In the genomic region with DNA sequence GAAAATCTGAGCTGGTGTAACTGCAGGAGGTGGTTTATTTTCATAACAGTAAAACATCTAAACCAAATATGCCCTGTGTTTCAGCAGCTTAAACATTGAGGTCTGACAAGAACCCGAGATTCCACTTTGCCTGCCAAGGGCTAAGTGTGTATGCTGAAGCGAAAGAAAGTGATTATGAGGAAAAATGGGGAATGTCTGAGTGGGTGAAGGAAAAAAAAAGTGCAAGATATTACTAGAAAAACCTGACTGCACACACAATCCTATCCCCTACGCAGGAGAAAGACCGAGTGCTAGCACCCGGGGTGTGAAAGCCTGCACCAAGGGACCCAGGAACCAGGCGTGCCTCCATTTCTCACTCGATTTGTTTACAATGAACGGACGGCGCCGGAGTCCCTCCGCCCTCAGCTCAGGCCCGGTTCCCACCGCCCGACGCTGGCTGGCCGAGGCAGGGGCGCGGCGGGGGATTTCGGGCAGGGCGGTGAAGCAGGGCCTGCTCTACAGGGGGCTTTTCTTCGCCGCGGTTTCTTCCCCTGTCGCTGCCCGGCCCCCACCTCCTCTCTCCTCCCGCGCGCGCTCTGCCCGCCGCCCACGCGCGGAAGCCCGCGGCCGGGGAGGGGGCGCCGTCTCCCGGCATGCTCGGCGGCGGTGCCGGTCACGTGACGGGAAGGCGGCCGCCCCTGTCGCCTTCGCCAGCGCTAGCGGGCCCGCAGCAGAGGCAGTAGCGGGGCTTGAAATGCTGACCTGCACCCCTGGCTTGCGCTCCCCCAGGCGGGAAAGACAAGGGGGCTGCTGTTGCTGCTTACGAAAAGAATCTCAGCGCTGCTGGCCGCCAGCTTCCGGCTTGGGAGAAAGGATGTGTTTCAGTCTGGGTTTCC, we compare ENCODE assay signal across 8 cellular contexts. TPM values are rescaled to one million over a fixed set of nuclear protein-coding genes. Genes with fewer than 3 reads are reported as not detected.
DNase-seq lines count a peak whose midpoint lies in the region; ATAC-seq and FAIRE-seq lines count a peak whose summit lies in the region.

No MANE protein-coding gene starts in this region.

- H3K36me3 ChIP-seq in rectal smooth muscle tissue (ENCODE audit: control insufficient read depth, insufficient read depth, low read length), result no peaks in the 10 kb centered on the region

- no peaks in the 10 kb centered on the region for H3K27me3 Mint-ChIP-seq in T-helper 17 cell

- H3K36me3 Mint-ChIP-seq in T-helper 17 cell (ENCODE audit: low read depth), result no peaks in the 10 kb centered on the region

- peak; percentile 78 for DNase-seq in ELF-1 (ENCODE audit: low read depth, low spot score)
- DNase-seq in LHCN-M2 (ENCODE audit: low read depth), result peak; percentile 47
- DNase-seq in T-helper 17 cell, result peak; percentile 76 to 81 (median 80)
- peak; percentile 74 for DNase-seq in hepatic stellate cell (ENCODE audit: low spot score)
- no peak for DNase-seq in RCC 7860 (ENCODE audit: low spot score)

- peak overlapping the region; percentile 95 for H3K27ac Mint-ChIP-seq in T-helper 17 cell

- H3K4me3 Mint-ChIP-seq in T-helper 17 cell, result peak overlapping the region; percentile 89

- peak overlapping the region; percentile 86 for H3K4me3 ChIP-seq in rectal smooth muscle tissue (ENCODE audit: low read length)

- FAIRE-seq in RCC 7860 (lab: Jason Lieb, UNC), result no peak

- ATAC-seq in GM21825 (IDR thresholded peaks at IDR 0.05; ENCODE audit: unreplicated experiment), result peak; percentile 76
- peak; percentile 87 for ATAC-seq in T-helper 17 cell

- H3K9ac ChIP-seq in rectal smooth muscle tissue (ENCODE audit: low read length), result peak overlapping the region; percentile 80

- no peaks in the 10 kb centered on the region for H3K9me3 ChIP-seq in T-helper 17 cell (ENCODE audit: control insufficient read depth, low read length, poor library complexity, severe bottlenecking)

- no peaks in the 10 kb centered on the region for H3K27me3 ChIP-seq in rectal smooth muscle tissue (ENCODE audit: control insufficient read depth, insufficient read depth, low read length)

- peaks cover 46% of the 10 kb centered on the region for H3K4me1 ChIP-seq in rectal smooth muscle tissue (ENCODE audit: control insufficient read depth, insufficient read depth, low read length)

- peaks cover 43% of the 10 kb centered on the region for H3K4me1 Mint-ChIP-seq in T-helper 17 cell

- H3K27ac ChIP-seq in angular gyrus (ENCODE audit: low read depth, low read length), result peak overlapping the region; percentile 96
- H3K27ac ChIP-seq in rectal smooth muscle tissue (ENCODE audit: low read depth, low read length), result peak overlapping the region; percentile 96

RNA-seq across cellular contexts. Expression of gene ITPKB, which starts 35.9 kb away (rescaled TPM):
- total RNA-seq in LHCN-M2 (2014; rRNA removed) (0.19 and 0.40 TPM in 2 replicates), T-helper 17 cell (100 to 1,000 TPM; 128 to 166 TPM)
- 0.35 TPM for polyA plus RNA-seq in LHCN-M2 (2012)

Comparison
In these comparisons a context has a peak if more than half of its experiments do, and no peak if none do; other contexts are left out.
1. RNA of gene ITPKB, which starts 35.9 kb away (total RNA-seq): 128 to 166 TPM in T-helper 17 cell; 0.19 to 0.40 TPM in LHCN-M2; every median in the first group is over 10 times any median in the second.